10 cellular contexts compared by ENCODE assay signal in genomic region chr16:18996536-18996935, GRCh38. TPM values are rescaled to one million over a fixed set of nuclear protein-coding genes. Genes with fewer than 3 reads are reported as not detected.
A peak's percentile ranks its signal among the peaks of the same experiment; 100 is the strongest.
DNase-seq lines count a peak whose midpoint lies in the region; ATAC-seq, FAIRE-seq and TF ChIP-seq lines count a peak whose summit lies in the region.
"Not testable (repeated sequence)": the region's sequence is repeated elsewhere in the genome, so short reads cannot be mapped to it uniquely, and the experiment has no call there.
"Had no signal": no experiment of that assay in that cellular context is flagged by ENCODE, and none has a peak within 500 bp of the region (broad histone marks: within the 10 kb centered on the region; RNA-seq: fewer than 3 reads in every experiment).

No MANE protein-coding gene starts in this region.

- H3K4me1 ChIP-seq in A549 (peaks cover 60% of the 10 kb centered on the region), PC-3 (ENCODE audit: insufficient read depth, low read length) (peaks cover 42% of the 10 kb centered on the region), upper lobe of left lung (peaks cover 0 to 38% (median 22%) of the 10 kb centered on the region in 4 donors)
- H3K4me1 ChIP-seq in colonic mucosa, lower lobe of right lung, spleen: not testable (repeated sequence)

- CTCF ChIA-PET in A549 (lab: Yijun Ruan, JAX): interaction anchor here (4.4 kb wide), 1 partner anchor 12 kb away, joined by 26 read pairs; the partner anchor contains the start of gene TMC7
- CTCF ChIA-PET in PC-3 (lab: Charles Lee): not testable (repeated sequence)

- not testable (repeated sequence) for H4K20me1 ChIP-seq in PC-3 (ENCODE audit: low read length)

- H3F3A ChIP-seq in PC-3 (ENCODE audit: low read length, unreplicated experiment): peaks cover 12% of the 10 kb centered on the region

- not testable (repeated sequence) for TF ChIP-seq EP300 in A549 (IDR thresholded peaks at IDR 0.05)
- TF ChIP-seq EP300 in upper lobe of left lung (IDR thresholded peaks at IDR 0.05): peak in 1 of 4 donors; percentile 14

- H3K36me3 ChIP-seq in PC-3 (ENCODE audit: low read depth, low read length); colonic mucosa; lower lobe of right lung; spleen; upper lobe of left lung: not testable (repeated sequence)

- not testable (repeated sequence) for TF ChIP-seq POLR2A in A549 (IDR thresholded peaks at IDR 0.05; ENCODE audit: low read length); spleen (IDR thresholded peaks at IDR 0.05); upper lobe of left lung (IDR thresholded peaks at IDR 0.05)

- peaks cover 25% of the 10 kb centered on the region for H3K79me2 ChIP-seq in PC-3 (ENCODE audit: low read length)

- H3K27me3 ChIP-seq in PC-3 (ENCODE audit: low read length); colonic mucosa; lower lobe of right lung (ENCODE audit: low read depth); spleen (replicated peaks in 1 of 7); upper lobe of left lung: not testable (repeated sequence)

- WGBS in A549 (ENCODE audit: missing lambda C conversion rate): 87% methylated on average over 9 of the region's 9 CpGs
- WGBS in spleen, 5 donors: 84 to 90% (median 85%) methylated on average over 9 of the region's 9 CpGs
- WGBS in upper lobe of left lung, 2 donors: 67 to 68% methylated on average over 9 of the region's 9 CpGs

- H3K9me2 ChIP-seq in PC-3 (replicated peaks; ENCODE audit: low read length): not testable (repeated sequence)

- not testable (repeated sequence) for TF ChIP-seq CTCF in A549 (IDR thresholded peaks at IDR 0.05); PC-3 (conservative IDR thresholded peaks at IDR 0.05; ENCODE audit: low read depth, low read length); colonic mucosa (IDR thresholded peaks at IDR 0.05); lower lobe of right lung (IDR thresholded peaks at IDR 0.05); spleen (IDR thresholded peaks at IDR 0.05 in 8 of 11, conservative IDR thresholded peaks at IDR 0.05 in 3 of 11); upper lobe of left lung (IDR thresholded peaks at IDR 0.05)

- intact Hi-C loops in PC-3 (cut with micrococcal nuclease); colonic mucosa (cut with DNase I); lower lobe of right lung (cut with DNase I); spleen (cut with DNase I; ENCODE audit: low total_unique reads): not testable (repeated sequence)

- DNase-seq in A549 (ENCODE audit: low read depth in 1 of 2, low spot score in 1 of 2); PC-3; colonic mucosa; epithelial cell of prostate (ENCODE audit: low read depth, low spot score): not testable (repeated sequence)
- peak; percentile 63 for DNase-seq in SW480 (ENCODE audit: low spot score)
- peak; percentile 60 for DNase-seq in lower lobe of right lung
- DNase-seq in spleen: peak; percentile 19
- peak in 1 of 2 donors; percentile 74 for DNase-seq in upper lobe of left lung

- not testable (repeated sequence) for H3K4me3 ChIP-seq in A549; PC-3 (ENCODE audit: low read length); colonic mucosa; lower lobe of right lung; spleen; upper lobe of left lung

- H3K9ac ChIP-seq in PC-3 (ENCODE audit: low read length): 0 out of 2 replicates have a peak overlapping the region, but pooled peaks have one; percentile 90
- not testable (repeated sequence) for H3K9ac ChIP-seq in colonic mucosa (ENCODE audit: low read depth in 2 of 2, low read length in 2 of 2)

- peak overlapping the region; percentile 87 to 89 for H3K27ac ChIP-seq in A549
- peak overlapping the region; percentile 100 for H3K27ac ChIP-seq in PC-3 (ENCODE audit: low read length)
- H3K27ac ChIP-seq in colonic mucosa: peak overlapping the region; percentile 75
- peak overlapping the region; percentile 96 for H3K27ac ChIP-seq in epithelial cell of prostate
- peak overlapping the region; percentile 53 for H3K27ac ChIP-seq in lower lobe of right lung
- not testable (repeated sequence) for H3K27ac ChIP-seq in spleen
- H3K27ac ChIP-seq in upper lobe of left lung: peak overlapping the region in 3 of 4 donors; percentile 58 to 67 (median 66)

- POLR2A ChIA-PET in A549 (lab: Yijun Ruan, JAX); PC-3 (lab: Charles Lee; ENCODE audit: unreplicated experiment): not testable (repeated sequence)

- not testable (repeated sequence) for TF ChIP-seq RAD21 in A549 (conservative IDR thresholded peaks at IDR 0.05 in 1 of 2, IDR thresholded peaks at IDR 0.05 in 1 of 2)

- not testable (repeated sequence) for H3K9me3 ChIP-seq in A549; PC-3 (ENCODE audit: low read length); colonic mucosa; lower lobe of right lung; upper lobe of left lung
- peaks cover 0 to 21% (median 18%) of the 10 kb centered on the region in 8 donors for H3K9me3 ChIP-seq in spleen

- H2AFZ ChIP-seq in PC-3 (ENCODE audit: low read length): not testable (repeated sequence)

- H3K4me2 ChIP-seq in A549: peak overlapping the region; percentile 77
- not testable (repeated sequence) for H3K4me2 ChIP-seq in PC-3 (ENCODE audit: low read length)

- FAIRE-seq in A549 (lab: Jason Lieb, UNC): not testable (repeated sequence)

- not testable (repeated sequence) for BruUV-seq in PC-3 (replicated peaks; lab: Mats Ljungman, UMichigan)

- not testable (repeated sequence) for ATAC-seq in A549; PC-3; upper lobe of left lung (ENCODE audit: low FRiP score in 2 of 2)
- peak in 1 of 2 donors; percentile 23 for ATAC-seq in lower lobe of right lung

RNA-seq across cellular contexts. Expression of gene TMC7, which starts 12.8 kb away (rescaled TPM):
- polyA plus RNA-seq in A549 (2011; rRNA removed): 9.4 and 15.0 TPM in 2 replicates
- polyA plus RNA-seq in A549 (2012; cell fraction: cytosol; rRNA removed): 2.9 and 4.3 TPM in 2 replicates
- 3.4 and 6.4 TPM in 2 replicates for polyA plus RNA-seq in A549 (2012; cell fraction: nucleus; rRNA removed)
- 5.4 to 7.5 TPM (median 7.0 TPM) in 3 replicates for polyA plus RNA-seq in A549 (2017; fragmentation: RNase III; extraction: RNeasy Plus Mini Kit Qiagen cat#74134 plus additional on column Dnase treatment)
- polyA minus RNA-seq in A549 (2011; rRNA and poly(A)+ RNA removed): 12.5 and 14.3 TPM in 2 replicates
- total RNA-seq in PC-3 (2014; rRNA removed): 5.3 and 6.9 TPM in 2 replicates
- 10 to 100 TPM; 10.0 to 10.6 TPM for total RNA-seq in colonic mucosa
- total RNA-seq in lower lobe of right lung: 3.3 TPM
- total RNA-seq in spleen: under 1 TPM; 0.23 to 0.60 (median 0.37) TPM
- under 1 TPM; 0.15 to 0.38 (median 0.20) TPM for polyA plus RNA-seq in spleen
- total RNA-seq in upper lobe of left lung: 10 to 100 TPM in 1 of 6 donors, 1 to 10 TPM in 5; 4.5 to 11.5 (median 5.9) TPM
- total RNA-seq: CD4-positive, CD25-positive, alpha-beta regulatory T cell; CD8-positive, alpha-beta memory T cell had no signal
- polyA plus RNA-seq: CD8-positive, alpha-beta memory T cell had no signal
